Comparison of ENCODE assay signal across 2 cellular contexts in the genomic region with DNA sequence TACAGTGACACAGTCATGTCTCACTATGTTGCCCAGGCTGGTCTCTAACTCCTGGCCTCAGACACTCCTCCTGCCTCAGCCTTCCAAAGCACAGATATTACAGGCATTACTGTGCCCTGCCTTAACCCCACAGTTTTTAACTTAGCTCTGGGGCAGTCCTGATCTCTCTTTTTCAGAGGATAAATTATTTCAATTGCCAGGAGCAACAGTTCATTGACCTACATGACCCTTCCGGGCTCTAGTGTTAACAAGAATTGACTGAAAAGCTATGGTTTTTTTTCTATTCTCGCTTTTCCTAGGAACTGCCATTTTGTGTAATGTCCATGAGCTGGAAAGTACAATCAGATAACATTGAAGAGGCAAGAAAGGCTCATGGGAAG.
TF ChIP-seq lines count a peak whose summit lies in the region.

No MANE protein-coding gene starts in this region.

TF ChIP-seq in liver, 16 proteins besides CTCF, POLR2A, EP300 and RAD21:
- TF ChIP-seq RXRA (IDR thresholded peaks at IDR 0.05), result peak; percentile 72 to 80
- TF ChIP-seq YY1 (IDR thresholded peaks at IDR 0.05), result peak; percentile 59
- no peak for TF ChIP-seq JUND (IDR thresholded peaks at IDR 0.05)
- TF ChIP-seq HNF4A (conservative IDR thresholded peaks at IDR 0.05), result peak; percentile 18 to 37
- peak; percentile 22 for TF ChIP-seq SP1 (IDR thresholded peaks at IDR 0.05)
- TF ChIP-seq GABPA (IDR thresholded peaks at IDR 0.05 in 1 of 2, conservative IDR thresholded peaks at IDR 0.05 in 1 of 2), result no peak

TF ChIP-seq in HepG2, 621 proteins besides CTCF, POLR2A, EP300 and RAD21:
- TF ChIP-seq ZNF883 (CRISPR knock-in tag; IDR thresholded peaks at IDR 0.05; ENCODE audit: not compliant biosample characterization), result no peak
- TF ChIP-seq, protein P1, sequence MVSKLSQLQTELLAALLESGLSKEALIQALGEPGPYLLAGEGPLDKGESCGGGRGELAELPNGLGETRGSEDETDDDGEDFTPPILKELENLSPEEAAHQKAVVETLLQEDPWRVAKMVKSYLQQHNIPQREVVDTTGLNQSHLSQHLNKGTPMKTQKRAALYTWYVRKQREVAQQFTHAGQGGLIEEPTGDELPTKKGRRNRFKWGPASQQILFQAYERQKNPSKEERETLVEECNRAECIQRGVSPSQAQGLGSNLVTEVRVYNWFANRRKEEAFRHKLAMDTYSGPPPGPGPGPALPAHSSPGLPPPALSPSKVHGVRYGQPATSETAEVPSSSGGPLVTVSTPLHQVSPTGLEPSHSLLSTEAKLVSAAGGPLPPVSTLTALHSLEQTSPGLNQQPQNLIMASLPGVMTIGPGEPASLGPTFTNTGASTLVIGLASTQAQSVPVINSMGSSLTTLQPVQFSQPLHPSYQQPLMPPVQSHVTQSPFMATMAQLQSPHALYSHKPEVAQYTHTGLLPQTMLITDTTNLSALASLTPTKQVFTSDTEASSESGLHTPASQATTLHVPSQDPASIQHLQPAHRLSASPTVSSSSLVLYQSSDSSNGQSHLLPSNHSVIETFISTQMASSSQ (IDR thresholded peaks at IDR 0.05; ENCODE audit: low read depth), result no peak
- TF ChIP-seq, protein P1 (CRISPR knock-in tag; IDR thresholded peaks at IDR 0.05; ENCODE audit: borderline replicate concordance), result no peak
- TF ChIP-seq NFKB2 (CRISPR knock-in tag; IDR thresholded peaks at IDR 0.05; ENCODE audit: borderline replicate concordance), result no peak
- TF ChIP-seq KIAA2018 (CRISPR knock-in tag; IDR thresholded peaks at IDR 0.05; ENCODE audit: borderline replicate concordance), result no peak
- TF ChIP-seq, protein P2, sequence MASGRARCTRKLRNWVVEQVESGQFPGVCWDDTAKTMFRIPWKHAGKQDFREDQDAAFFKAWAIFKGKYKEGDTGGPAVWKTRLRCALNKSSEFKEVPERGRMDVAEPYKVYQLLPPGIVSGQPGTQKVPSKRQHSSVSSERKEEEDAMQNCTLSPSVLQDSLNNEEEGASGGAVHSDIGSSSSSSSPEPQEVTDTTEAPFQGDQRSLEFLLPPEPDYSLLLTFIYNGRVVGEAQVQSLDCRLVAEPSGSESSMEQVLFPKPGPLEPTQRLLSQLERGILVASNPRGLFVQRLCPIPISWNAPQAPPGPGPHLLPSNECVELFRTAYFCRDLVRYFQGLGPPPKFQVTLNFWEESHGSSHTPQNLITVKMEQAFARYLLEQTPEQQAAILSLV (CRISPR knock-in tag; IDR thresholded peaks at IDR 0.05; ENCODE audit: borderline replicate concordance), result no peak
- TF ChIP-seq GATAD2A (CRISPR knock-in tag; IDR thresholded peaks at IDR 0.05), result no peak
- TF ChIP-seq ZNF224 (CRISPR knock-in tag; IDR thresholded peaks at IDR 0.05), result no peak
